ENCODE assay signal across 8 cellular contexts in genomic region chr6:82040405-82041221, GRCh38.
DNase-seq lines count a peak whose midpoint lies in the region; ATAC-seq and TF ChIP-seq lines count a peak whose summit lies in the region.

No MANE protein-coding gene starts in this region.

- peaks cover 0 to 12% (median 3%) of the 10 kb centered on the region in 4 donors for H3K4me1 ChIP-seq in tibial nerve

- CTCF ChIA-PET in Calu3 (lab: Charles Lee) = interaction anchor here (0.6 to 1.2 kb wide), 5 partner anchors 35 to 935 kb away, joined by 3 to 7 read pairs (median 4); partner anchors contain the start of gene TENT5A

- no peak overlapping the region for H3K27ac Mint-ChIP-seq in Calu3 (ENCODE audit: unreplicated experiment)

- peak; percentile 44 for TF ChIP-seq CTCF in Calu3 (IDR thresholded peaks at IDR 0.05; ENCODE audit: unreplicated experiment)
- peak; percentile 51 to 81 (median 72) for TF ChIP-seq CTCF in tibial nerve (IDR thresholded peaks at IDR 0.05)

- no peaks in the 10 kb centered on the region for H3K36me3 ChIP-seq in tibial nerve

- no peak overlapping the region for H3K4me3 Mint-ChIP-seq in Calu3 (ENCODE audit: low read depth, unreplicated experiment)

- no peaks in the 10 kb centered on the region for H3K27me3 Mint-ChIP-seq in Calu3 (ENCODE audit: unreplicated experiment)

- H3K9me3 ChIP-seq in tibial nerve = no peaks in the 10 kb centered on the region

- H3K4me3 ChIP-seq in tibial nerve = no peak overlapping the region

- DNase-seq in Calu3 = peak; percentile 48
- peak; percentile 59 for DNase-seq in NCI-H460 (ENCODE audit: extremely low read depth, low read depth)
- peak; percentile 2 to 44 for DNase-seq in T47D (ENCODE audit: low read depth in 1 of 2, low spot score in 1 of 2)
- peak; percentile 6 for DNase-seq in kidney glomerular epithelial cell (lab: John Stamatoyannopoulos, UW)
- peak in 1 of 2 donors; percentile 50 for DNase-seq in tibial nerve (ENCODE audit: low spot score in 2 of 2)
- no peak for DNase-seq in activated naive CD4-positive, alpha-beta T cell treated with anti-CD3 and anti-CD28 coated beads, Interleukin-2, amount 50 U/mL, for 16 hours

- H3K4me1 Mint-ChIP-seq in Calu3 (ENCODE audit: low read depth, unreplicated experiment) = no peaks in the 10 kb centered on the region

- ATAC-seq in GM19023 (IDR thresholded peaks at IDR 0.05; ENCODE audit: unreplicated experiment) = peak; percentile 88
- peak; percentile 78 for ATAC-seq in HG03066 (IDR thresholded peaks at IDR 0.05; ENCODE audit: low read depth, unreplicated experiment)

- no peak overlapping the region for H3K27ac ChIP-seq in tibial nerve

- WGBS in tibial nerve, 2 donors = 37 to 47% methylated on average over 4 of the region's 4 CpGs

- TF ChIP-seq POLR2A in tibial nerve (IDR thresholded peaks at IDR 0.05) = no peak

- in situ Hi-C loops in T47D (cut with HindIII; ENCODE audit: low pct_unique_long_range_greater_than_20kb, low sequenced_read_pairs) = no loop called here

- no peaks in the 10 kb centered on the region for H3K36me3 Mint-ChIP-seq in Calu3 (ENCODE audit: insufficient read depth, unreplicated experiment)

- H3K9me3 Mint-ChIP-seq in Calu3 (ENCODE audit: low read depth, unreplicated experiment) = no peaks in the 10 kb centered on the region

- intact Hi-C loops in Calu3 (cut with micrococcal nuclease; ENCODE audit: unreplicated experiment) = loop anchor here (5.0 kb wide), 1 partner anchor 798 kb away; no protein-coding TSS in a partner anchor

- H3K27me3 ChIP-seq in tibial nerve = no peaks in the 10 kb centered on the region

- TF ChIP-seq EP300 in tibial nerve (IDR thresholded peaks at IDR 0.05) = peak in 1 of 2 donors; percentile 26

- BruUV-seq in Calu3 (replicated peaks; lab: Mats Ljungman, UMichigan) = no TSS peak
